In the genomic region with DNA sequence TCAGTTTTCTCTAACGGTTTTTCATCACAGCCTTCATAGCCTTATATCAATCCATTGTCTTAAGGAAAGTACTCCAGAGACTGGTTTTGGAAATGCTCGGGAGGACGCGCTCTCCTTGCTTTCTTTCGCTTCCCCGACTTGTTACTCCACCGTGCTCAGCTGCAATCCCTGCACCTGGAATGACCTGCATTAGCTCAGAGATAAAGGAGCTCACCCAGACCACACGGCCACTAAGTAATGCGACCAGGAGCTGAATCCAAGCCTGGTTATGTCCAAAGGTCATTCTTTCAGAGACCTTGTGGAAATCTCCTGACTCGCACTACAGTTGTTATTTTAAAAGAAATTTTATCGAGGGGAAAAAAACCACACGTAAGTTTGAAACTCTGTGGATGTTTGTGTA, we compare ENCODE assay signal across 19 cellular contexts.
"Had no signal": no experiment of that assay in that cellular context is flagged by ENCODE, and none has a peak within 500 bp of the region (broad histone marks: within the 10 kb centered on the region; RNA-seq: fewer than 3 reads in every experiment).

No MANE protein-coding gene starts in this region.

- H3K4me3 Mint-ChIP-seq: activated B cell treated with CpG ODN at 0.5 μM for 24 hours; activated CD4-positive, alpha-beta memory T cell treated with anti-CD3 and anti-CD28 coated beads for 36 hours; activated CD8-positive, alpha-beta memory T cell treated with anti-CD3 and anti-CD28 coated beads, Interleukin-2, amount 10 ng/mL, durations not matched to agents 7 days and 5 days; activated naive CD8-positive, alpha-beta T cell treated with anti-CD3 and anti-CD28 coated beads, Interleukin-2, amount 10 ng/mL, durations not matched to agents 7 days and 5 days; neural crest cell; T-helper 2 cell treated with Interferon-gamma antibody and Interleukin-4, amounts not matched to agents 5 μg/mL and 100 μg/mL, for 36 hours had no signal

- H3K79me2 ChIP-seq: parathyroid adenoma had no signal

- H3K4me3 ChIP-seq: left lung, tibial artery had no signal

- H3K9me3 Mint-ChIP-seq: activated B cell treated with CpG ODN at 0.5 μM for 24 hours; activated CD4-positive, alpha-beta memory T cell treated with anti-CD3 and anti-CD28 coated beads for 36 hours; activated naive CD8-positive, alpha-beta T cell treated with anti-CD3 and anti-CD28 coated beads, Interleukin-2, amount 10 ng/mL, durations not matched to agents 7 days and 5 days; neural crest cell; T-helper 2 cell treated with Interferon-gamma antibody and Interleukin-4, amounts not matched to agents 5 μg/mL and 100 μg/mL, for 36 hours had no signal

- DNase-seq: activated B cell treated with CpG ODN at 0.5 μM for 24 hours; activated CD4-positive, alpha-beta memory T cell treated with anti-CD3 and anti-CD28 coated beads for 36 hours; activated CD4-positive, alpha-beta T cell treated with anti-CD3 and anti-CD28 coated beads for 4 hours; activated CD8-positive, alpha-beta memory T cell treated with anti-CD3 and anti-CD28 coated beads, Interleukin-2, amount 10 ng/mL, durations not matched to agents 7 days and 5 days; activated naive CD4-positive, alpha-beta T cell; activated naive CD8-positive, alpha-beta T cell treated with anti-CD3 and anti-CD28 coated beads, Interleukin-2, amount 10 ng/mL, durations not matched to agents 7 days and 5 days; brain microvascular endothelial cell; central memory CD4-positive, alpha-beta T cell; erythroblast; foreskin melanocyte; head of caudate nucleus; kidney; left lung; sigmoid colon; stimulated activated naive CD4-positive, alpha-beta T cell; tibial artery had no signal

- H3K9me3 ChIP-seq: left lung, sigmoid colon, tibial artery had no signal

- H3K27ac ChIP-seq: brain microvascular endothelial cell, left lung, parathyroid adenoma, tibial artery had no signal

- H3K4me1 Mint-ChIP-seq: activated B cell treated with CpG ODN at 0.5 μM for 24 hours; activated CD8-positive, alpha-beta memory T cell treated with anti-CD3 and anti-CD28 coated beads, Interleukin-2, amount 10 ng/mL, durations not matched to agents 7 days and 5 days; activated naive CD8-positive, alpha-beta T cell treated with anti-CD3 and anti-CD28 coated beads, Interleukin-2, amount 10 ng/mL, durations not matched to agents 7 days and 5 days; neural crest cell had no signal

- H3K27me3 ChIP-seq: brain microvascular endothelial cell, left lung, sigmoid colon had no signal

- ATAC-seq: activated CD8-positive, alpha-beta memory T cell treated with anti-CD3 and anti-CD28 coated beads, Interleukin-2, amount 10 ng/mL, durations not matched to agents 7 days and 5 days; left lung had no signal

- H3K4me1 ChIP-seq: left lung, parathyroid adenoma, tibial artery had no signal

- H3K36me3 ChIP-seq: brain microvascular endothelial cell, left lung, sigmoid colon, tibial artery had no signal

- H3K9ac ChIP-seq: parathyroid adenoma had no signal

- H3K27ac Mint-ChIP-seq: activated B cell treated with CpG ODN at 0.5 μM for 24 hours; activated CD4-positive, alpha-beta memory T cell treated with anti-CD3 and anti-CD28 coated beads for 36 hours; activated CD8-positive, alpha-beta memory T cell treated with anti-CD3 and anti-CD28 coated beads, Interleukin-2, amount 10 ng/mL, durations not matched to agents 7 days and 5 days; activated naive CD8-positive, alpha-beta T cell treated with anti-CD3 and anti-CD28 coated beads, Interleukin-2, amount 10 ng/mL, durations not matched to agents 7 days and 5 days; T-helper 2 cell treated with Interferon-gamma antibody and Interleukin-4, amounts not matched to agents 5 μg/mL and 100 μg/mL, for 36 hours had no signal

- H3K36me3 Mint-ChIP-seq: activated CD4-positive, alpha-beta memory T cell treated with anti-CD3 and anti-CD28 coated beads for 36 hours; activated CD8-positive, alpha-beta memory T cell treated with anti-CD3 and anti-CD28 coated beads, Interleukin-2, amount 10 ng/mL, durations not matched to agents 7 days and 5 days; activated naive CD8-positive, alpha-beta T cell treated with anti-CD3 and anti-CD28 coated beads, Interleukin-2, amount 10 ng/mL, durations not matched to agents 7 days and 5 days had no signal

- H3K27me3 Mint-ChIP-seq: activated B cell treated with CpG ODN at 0.5 μM for 24 hours; activated CD4-positive, alpha-beta memory T cell treated with anti-CD3 and anti-CD28 coated beads for 36 hours; activated CD8-positive, alpha-beta memory T cell treated with anti-CD3 and anti-CD28 coated beads, Interleukin-2, amount 10 ng/mL, durations not matched to agents 7 days and 5 days; activated naive CD8-positive, alpha-beta T cell treated with anti-CD3 and anti-CD28 coated beads, Interleukin-2, amount 10 ng/mL, durations not matched to agents 7 days and 5 days had no signal

- H2AFZ ChIP-seq: parathyroid adenoma had no signal
